In genomic region chr16:30984669-30985400, GRCh38 we compare ENCODE assay signal across 1 cellular context.
TF ChIP-seq lines count a peak whose summit lies in the region.

Gene HSD3B7 (plus strand): TSS chr16:30985207. CDS start chr16:30985659, 452 bp downstream.

TF ChIP-seq in K562, 482 proteins besides CTCF, POLR2A, EP300 and RAD21 (continued from another document):
- TF ChIP-seq TRIM25 (IDR thresholded peaks at IDR 0.05; ENCODE audit: borderline replicate concordance), result no peak
- TF ChIP-seq, protein P1, sequence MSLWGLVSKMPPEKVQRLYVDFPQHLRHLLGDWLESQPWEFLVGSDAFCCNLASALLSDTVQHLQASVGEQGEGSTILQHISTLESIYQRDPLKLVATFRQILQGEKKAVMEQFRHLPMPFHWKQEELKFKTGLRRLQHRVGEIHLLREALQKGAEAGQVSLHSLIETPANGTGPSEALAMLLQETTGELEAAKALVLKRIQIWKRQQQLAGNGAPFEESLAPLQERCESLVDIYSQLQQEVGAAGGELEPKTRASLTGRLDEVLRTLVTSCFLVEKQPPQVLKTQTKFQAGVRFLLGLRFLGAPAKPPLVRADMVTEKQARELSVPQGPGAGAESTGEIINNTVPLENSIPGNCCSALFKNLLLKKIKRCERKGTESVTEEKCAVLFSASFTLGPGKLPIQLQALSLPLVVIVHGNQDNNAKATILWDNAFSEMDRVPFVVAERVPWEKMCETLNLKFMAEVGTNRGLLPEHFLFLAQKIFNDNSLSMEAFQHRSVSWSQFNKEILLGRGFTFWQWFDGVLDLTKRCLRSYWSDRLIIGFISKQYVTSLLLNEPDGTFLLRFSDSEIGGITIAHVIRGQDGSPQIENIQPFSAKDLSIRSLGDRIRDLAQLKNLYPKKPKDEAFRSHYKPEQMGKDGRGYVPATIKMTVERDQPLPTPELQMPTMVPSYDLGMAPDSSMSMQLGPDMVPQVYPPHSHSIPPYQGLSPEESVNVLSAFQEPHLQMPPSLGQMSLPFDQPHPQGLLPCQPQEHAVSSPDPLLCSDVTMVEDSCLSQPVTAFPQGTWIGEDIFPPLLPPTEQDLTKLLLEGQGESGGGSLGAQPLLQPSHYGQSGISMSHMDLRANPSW (CRISPR knock-in tag; IDR thresholded peaks at IDR 0.05), result peak; percentile 41; the same call in 1 of the 2 replicates
- 0 out of 2 replicates have a peak, but pooled peaks have one; percentile 56 for TF ChIP-seq HLTF (IDR thresholded peaks at IDR 0.05)
- peak; percentile 29 for TF ChIP-seq KDM5B (IDR thresholded peaks at IDR 0.05; ENCODE audit: insufficient replicate concordance, low read depth, low read length)
- no peak for TF ChIP-seq ZFPM2 (CRISPR knock-in tag; IDR thresholded peaks at IDR 0.05)
